Comparison of ENCODE assay signal across 38 cellular contexts in the genomic region with DNA sequence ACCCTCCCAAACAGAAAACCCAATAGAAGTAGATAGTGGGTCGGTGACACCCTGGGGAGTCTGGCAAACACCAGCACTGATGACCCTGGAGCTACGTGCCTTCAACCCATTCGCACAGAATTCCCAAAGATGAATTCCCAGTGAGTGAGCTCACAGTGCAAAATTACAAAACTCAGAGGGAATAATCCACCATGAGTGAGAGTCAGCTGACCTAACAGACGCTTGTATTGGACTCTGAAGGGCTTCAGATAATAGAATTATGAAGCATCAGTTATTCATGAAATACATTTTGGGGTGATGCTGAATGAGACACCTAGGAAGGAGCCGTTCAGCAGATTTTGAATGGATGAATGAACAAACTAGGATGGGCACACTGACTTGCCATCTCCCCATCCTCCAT. TPM values are rescaled to one million over a fixed set of nuclear protein-coding genes. Genes with fewer than 3 reads are reported as not detected.
"Had no signal": no experiment of that assay in that cellular context is flagged by ENCODE, and none has a peak within 500 bp of the region (broad histone marks: within the 10 kb centered on the region; RNA-seq: fewer than 3 reads in every experiment).

No MANE protein-coding gene starts in this region.

- H3K27ac ChIP-seq: KMS-11 had no signal

- H3K4me2 ChIP-seq: KMS-11 had no signal

- H3K4me3 ChIP-seq: MG63 had no signal

- H3K36me3 ChIP-seq: MG63 had no signal

- H3K9ac ChIP-seq: KMS-11 had no signal

- DNase-seq: Karpas-422, Kasumi-1, MG63, MM.1S, MV-4-11, NCI-H1048, NCI-H1092, NCI-H1092 treated with DMSO at 0.1 percent for 48 hours, NCI-H1105, NCI-H1105 treated with DMSO at 0.1 percent for 48 hours, NCI-H1417, NCI-H1417 treated with DMSO at 0.1 percent for 48 hours, NCI-H1436, NCI-H1436 treated with DMSO at 0.1 percent for 48 hours, NCI-H146, NCI-H1694, NCI-H1694 treated with DMSO at 0.1 percent for 48 hours, NCI-H187, NCI-H187 treated with DMSO at 0.1 percent for 48 hours, NCI-H1930, NCI-H2029, NCI-H2029 treated with DMSO at 0.1 percent for 48 hours, NCI-H2081, NCI-H2081 treated with DMSO at 0.1 percent for 48 hours, NCI-H2107, NCI-H2171, NCI-H2171 treated with DMSO at 0.1 percent for 48 hours, NCI-H2227 treated with DMSO at 0.1 percent for 48 hours, NCI-H226, NCI-H345, NCI-H446, NCI-H446 treated with DMSO at 0.1 percent for 48 hours, NCI-H510A, NCI-H510A treated with DMSO at 0.1 percent for 48 hours had no signal

RNA-seq across cellular contexts. Expression of gene KCNC3, which starts 40.2 kb away (rescaled TPM):
- total RNA-seq: LHCN-M2, M059J, MCF 10A had no signal
